ENCODE assay signal across 14 cellular contexts in the genomic region with DNA sequence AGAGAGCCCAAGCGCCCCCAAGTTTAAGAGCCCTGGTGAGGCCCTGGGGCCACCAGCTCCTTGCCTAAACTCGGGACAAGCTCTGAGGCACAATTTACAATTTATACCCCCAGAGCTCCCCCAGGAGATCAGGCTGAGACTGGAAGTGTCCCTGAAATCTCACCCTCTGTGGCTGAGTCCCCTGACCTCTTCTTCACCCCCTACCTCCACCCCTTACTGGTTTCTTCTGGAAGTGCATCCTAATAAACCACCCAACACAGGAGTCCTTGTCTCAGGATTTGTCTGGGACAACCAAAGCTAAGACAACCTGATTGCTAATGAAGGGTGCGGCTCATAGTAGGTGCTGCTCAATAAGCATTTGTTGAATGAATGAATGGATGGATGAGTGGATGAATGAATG.
"Had no signal": no experiment of that assay in that cellular context is flagged by ENCODE, and none has a peak within 500 bp of the region (broad histone marks: within the 10 kb centered on the region; RNA-seq: fewer than 3 reads in every experiment).

No MANE protein-coding gene starts in this region.

- H3K27ac Mint-ChIP-seq: activated naive CD8-positive, alpha-beta T cell; brain; dendritic cell treated with granulocyte-macrophage colony-stimulating factor and Interleukin-4, amounts not matched to agents 40 ng/mL and 50 ng/mL, for 4 days; stimulated activated memory B cell treated with anti-CD40 and anti-IgM and Interleukin-4, amounts not matched to agents 10 μg/mL and 1 μg/mL and 100 μg/mL, for 72 hours had no signal

- H3K4me1 Mint-ChIP-seq: stimulated activated memory B cell treated with anti-CD40 and anti-IgM and Interleukin-4, amounts not matched to agents 10 μg/mL and 1 μg/mL and 100 μg/mL, for 72 hours had no signal

- H3K27ac ChIP-seq: transverse colon had no signal

- DNase-seq: activated CD4-positive, alpha-beta T cell treated with anti-CD3 and anti-CD28 coated beads, Interleukin-2, amount 50 U/mL, for 4 hours; activated CD4-positive, CD25-positive, alpha-beta regulatory T cell treated with anti-CD3 and anti-CD28 coated beads, Interleukin-2, amount 50 U/mL, for 72 hours; activated gamma-delta T cell; activated T-cell treated with anti-CD3 and anti-CD28 coated beads, Interleukin-2, amount 50 U/mL, for 48 hours; amygdala; effector memory CD8-positive, alpha-beta T cell; erythroblast; left ventricle myocardium superior; transverse colon had no signal

- H3K27me3 ChIP-seq: transverse colon had no signal

- H3K4me3 ChIP-seq: smooth muscle cell, transverse colon had no signal

- H3K36me3 Mint-ChIP-seq: brain; stimulated activated memory B cell treated with anti-CD40 and anti-IgM and Interleukin-4, amounts not matched to agents 10 μg/mL and 1 μg/mL and 100 μg/mL, for 72 hours had no signal

- H3K27me3 Mint-ChIP-seq: activated naive CD8-positive, alpha-beta T cell; dendritic cell treated with granulocyte-macrophage colony-stimulating factor and Interleukin-4, amounts not matched to agents 40 ng/mL and 50 ng/mL, for 4 days; effector memory CD8-positive, alpha-beta T cell; stimulated activated memory B cell treated with anti-CD40 and anti-IgM and Interleukin-4, amounts not matched to agents 10 μg/mL and 1 μg/mL and 100 μg/mL, for 72 hours had no signal

- H3K9me3 ChIP-seq: transverse colon had no signal

- ATAC-seq: effector memory CD8-positive, alpha-beta T cell; left ventricle myocardium superior; stimulated activated memory B cell treated with anti-CD40 and anti-IgM and Interleukin-4, amounts not matched to agents 10 μg/mL and 1 μg/mL and 100 μg/mL, for 72 hours had no signal

- H3K9me3 Mint-ChIP-seq: effector memory CD8-positive, alpha-beta T cell had no signal

- H3K4me1 ChIP-seq: transverse colon had no signal

- H3K4me3 Mint-ChIP-seq: activated naive CD8-positive, alpha-beta T cell; brain; dendritic cell treated with granulocyte-macrophage colony-stimulating factor and Interleukin-4, amounts not matched to agents 40 ng/mL and 50 ng/mL, for 4 days; effector memory CD8-positive, alpha-beta T cell; stimulated activated memory B cell treated with anti-CD40 and anti-IgM and Interleukin-4, amounts not matched to agents 10 μg/mL and 1 μg/mL and 100 μg/mL, for 72 hours had no signal

- H3K36me3 ChIP-seq: transverse colon had no signal

- H3K4me2 ChIP-seq: smooth muscle cell had no signal
